ENCODE assay signal across 36 cellular contexts in the genomic region with DNA sequence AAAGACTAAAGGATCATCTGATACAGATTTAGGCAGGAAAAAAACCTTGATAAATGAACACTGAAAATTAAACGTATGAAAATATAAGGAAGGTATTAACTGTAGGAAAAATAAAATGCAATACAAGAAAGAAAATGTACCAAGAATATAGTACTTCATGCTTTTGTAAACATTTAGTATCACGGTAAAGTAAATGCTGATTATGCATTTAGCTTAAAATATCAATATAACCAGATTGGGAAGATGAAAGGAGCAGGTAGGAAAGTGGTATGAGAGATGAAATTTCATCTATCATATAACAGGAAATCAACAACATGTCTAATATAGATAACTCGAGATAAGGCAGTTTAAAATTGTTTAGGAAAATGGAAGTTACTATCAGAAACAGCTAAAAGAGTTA. TPM values are rescaled to one million over a fixed set of nuclear protein-coding genes. Genes with fewer than 3 reads are reported as not detected.
"Had no signal": no experiment of that assay in that cellular context is flagged by ENCODE, and none has a peak within 500 bp of the region (broad histone marks: within the 10 kb centered on the region; RNA-seq: fewer than 3 reads in every experiment).

No MANE protein-coding gene starts in this region.

- H3K9me3 ChIP-seq: esophagus squamous epithelium, gastroesophageal sphincter, heart right ventricle had no signal

- H3K79me2 ChIP-seq: hepatocyte had no signal

- H3K4me2 ChIP-seq: hepatocyte had no signal

- H2AFZ ChIP-seq: hepatocyte had no signal

- H3K4me3 Mint-ChIP-seq: activated CD4-positive, alpha-beta memory T cell treated with anti-CD3 and anti-CD28 coated beads, Interleukin-2, amount 10 ng/mL, durations not matched to agents 7 days and 5 days; activated CD4-positive, alpha-beta T cell treated with anti-CD3 and anti-CD28 coated beads, Interleukin-2, amount 10 ng/mL, durations not matched to agents 7 days and 5 days; activated naive CD4-positive, alpha-beta T cell treated with anti-CD3 and anti-CD28 coated beads, Interleukin-2, amount 10 ng/mL, durations not matched to agents 7 days and 5 days; activated naive CD8-positive, alpha-beta T cell treated with anti-CD3 and anti-CD28 coated beads, Interleukin-2, amount 10 ng/mL, durations not matched to agents 7 days and 5 days; activated T-cell treated with anti-CD3 and anti-CD28 coated beads, Interleukin-2, amount 50 U/mL, for 24 hours; activated T-cell treated with anti-CD3 and anti-CD28 coated beads, Interleukin-2, amount 50 U/mL, for 72 hours; central memory CD8-positive, alpha-beta T cell; effector memory CD8-positive, alpha-beta T cell; T-helper 17 cell; T-helper 2 cell treated with Interferon-gamma antibody and Interleukin-4, amounts not matched to agents 5 μg/mL and 100 μg/mL, for 36 hours had no signal

- H3K9me3 Mint-ChIP-seq: activated CD4-positive, alpha-beta memory T cell treated with anti-CD3 and anti-CD28 coated beads, Interleukin-2, amount 10 ng/mL, durations not matched to agents 7 days and 5 days; activated CD4-positive, alpha-beta T cell treated with anti-CD3 and anti-CD28 coated beads, Interleukin-2, amount 10 ng/mL, durations not matched to agents 7 days and 5 days; activated naive CD4-positive, alpha-beta T cell treated with anti-CD3 and anti-CD28 coated beads, Interleukin-2, amount 10 ng/mL, durations not matched to agents 7 days and 5 days; activated naive CD4-positive, alpha-beta T cell treated with anti-CD3 and anti-CD28 coated beads, Interleukin-2, amount 50 U/mL, for 72 hours; activated naive CD8-positive, alpha-beta T cell treated with anti-CD3 and anti-CD28 coated beads, Interleukin-2, amount 10 ng/mL, durations not matched to agents 7 days and 5 days; activated T-cell treated with anti-CD3 and anti-CD28 coated beads, Interleukin-2, amount 50 U/mL, for 24 hours; activated T-cell treated with anti-CD3 and anti-CD28 coated beads, Interleukin-2, amount 50 U/mL, for 72 hours; central memory CD8-positive, alpha-beta T cell; effector memory CD8-positive, alpha-beta T cell; T-helper 2 cell treated with Interferon-gamma antibody and Interleukin-4, amounts not matched to agents 5 μg/mL and 100 μg/mL, for 36 hours had no signal

- H3K4me1 ChIP-seq: esophagus squamous epithelium, gastroesophageal sphincter, heart right ventricle had no signal

- H3K27ac ChIP-seq: brain microvascular endothelial cell, coronary artery, epithelial cell of prostate, esophagus squamous epithelium, gastroesophageal sphincter, heart right ventricle, hepatocyte had no signal

- H3K4me1 Mint-ChIP-seq: activated CD4-positive, alpha-beta memory T cell treated with anti-CD3 and anti-CD28 coated beads, Interleukin-2, amount 10 ng/mL, durations not matched to agents 7 days and 5 days; activated CD4-positive, alpha-beta T cell treated with anti-CD3 and anti-CD28 coated beads, Interleukin-2, amount 10 ng/mL, durations not matched to agents 7 days and 5 days; activated naive CD4-positive, alpha-beta T cell treated with anti-CD3 and anti-CD28 coated beads, Interleukin-2, amount 10 ng/mL, durations not matched to agents 7 days and 5 days; activated naive CD8-positive, alpha-beta T cell treated with anti-CD3 and anti-CD28 coated beads, Interleukin-2, amount 10 ng/mL, durations not matched to agents 7 days and 5 days; central memory CD8-positive, alpha-beta T cell; T-helper 17 cell had no signal

- H3K36me3 Mint-ChIP-seq: activated naive CD4-positive, alpha-beta T cell treated with anti-CD3 and anti-CD28 coated beads, Interleukin-2, amount 10 ng/mL, durations not matched to agents 7 days and 5 days; activated naive CD4-positive, alpha-beta T cell treated with anti-CD3 and anti-CD28 coated beads, Interleukin-2, amount 50 U/mL, for 72 hours; activated naive CD8-positive, alpha-beta T cell treated with anti-CD3 and anti-CD28 coated beads, Interleukin-2, amount 10 ng/mL, durations not matched to agents 7 days and 5 days had no signal

- DNase-seq: activated CD4-positive, alpha-beta memory T cell treated with anti-CD3 and anti-CD28 coated beads, Interleukin-2, amount 10 ng/mL, durations not matched to agents 7 days and 5 days; activated CD4-positive, alpha-beta T cell treated with anti-CD3 and anti-CD28 coated beads for 4 hours; activated CD4-positive, alpha-beta T cell treated with anti-CD3 and anti-CD28 coated beads, Interleukin-2, amount 10 ng/mL, durations not matched to agents 7 days and 5 days; activated CD4-positive, alpha-beta T cell treated with anti-CD3 and anti-CD28 coated beads, Interleukin-2, amount 50 U/mL, for 4 hours; activated CD4-positive, CD25-positive, alpha-beta regulatory T cell; activated CD4-positive, CD25-positive, alpha-beta regulatory T cell treated with anti-CD3 and anti-CD28 coated beads, Interleukin-2, amount 50 U/mL, for 72 hours; activated CD8-positive, alpha-beta memory T cell treated with anti-CD3 and anti-CD28 coated beads, Interleukin-2, amount 50 U/mL, for 48 hours; activated gamma-delta T cell; activated naive CD4-positive, alpha-beta T cell; activated naive CD4-positive, alpha-beta T cell treated with anti-CD3 and anti-CD28 coated beads, Interleukin-2, amount 10 ng/mL, durations not matched to agents 7 days and 5 days; activated naive CD8-positive, alpha-beta T cell treated with anti-CD3 and anti-CD28 coated beads, Interleukin-2, amount 10 ng/mL, durations not matched to agents 7 days and 5 days; activated T-cell treated with anti-CD3 and anti-CD28 coated beads for 4 hours; activated T-cell treated with anti-CD3 and anti-CD28 coated beads, Interleukin-2, amount 50 U/mL, for 24 hours; activated T-cell treated with anti-CD3 and anti-CD28 coated beads, Interleukin-2, amount 50 U/mL, for 72 hours; amniotic stem cell; anterior cingulate cortex; brain microvascular endothelial cell; dermis blood vessel endothelial cell; effector CD4-positive, alpha-beta T cell; effector memory CD8-positive, alpha-beta T cell; esophagus squamous epithelium; foreskin melanocyte; heart right ventricle; T-helper 17 cell; T1000 had no signal

- H3K27ac Mint-ChIP-seq: activated CD4-positive, alpha-beta memory T cell treated with anti-CD3 and anti-CD28 coated beads, Interleukin-2, amount 10 ng/mL, durations not matched to agents 7 days and 5 days; activated CD4-positive, alpha-beta T cell treated with anti-CD3 and anti-CD28 coated beads, Interleukin-2, amount 10 ng/mL, durations not matched to agents 7 days and 5 days; activated naive CD4-positive, alpha-beta T cell treated with anti-CD3 and anti-CD28 coated beads, Interleukin-2, amount 10 ng/mL, durations not matched to agents 7 days and 5 days; activated naive CD4-positive, alpha-beta T cell treated with anti-CD3 and anti-CD28 coated beads, Interleukin-2, amount 50 U/mL, for 72 hours; activated naive CD8-positive, alpha-beta T cell treated with anti-CD3 and anti-CD28 coated beads, Interleukin-2, amount 10 ng/mL, durations not matched to agents 7 days and 5 days; activated T-cell treated with anti-CD3 and anti-CD28 coated beads, Interleukin-2, amount 50 U/mL, for 24 hours; activated T-cell treated with anti-CD3 and anti-CD28 coated beads, Interleukin-2, amount 50 U/mL, for 72 hours; effector memory CD8-positive, alpha-beta T cell; T-helper 17 cell; T-helper 2 cell treated with Interferon-gamma antibody and Interleukin-4, amounts not matched to agents 5 μg/mL and 100 μg/mL, for 36 hours had no signal

- H3K27me3 ChIP-seq: brain microvascular endothelial cell, esophagus squamous epithelium, gastroesophageal sphincter, heart right ventricle, hepatocyte had no signal

- H3K27me3 Mint-ChIP-seq: activated CD4-positive, alpha-beta memory T cell treated with anti-CD3 and anti-CD28 coated beads, Interleukin-2, amount 10 ng/mL, durations not matched to agents 7 days and 5 days; activated CD4-positive, alpha-beta T cell treated with anti-CD3 and anti-CD28 coated beads, Interleukin-2, amount 10 ng/mL, durations not matched to agents 7 days and 5 days; activated naive CD4-positive, alpha-beta T cell treated with anti-CD3 and anti-CD28 coated beads, Interleukin-2, amount 10 ng/mL, durations not matched to agents 7 days and 5 days; activated T-cell treated with anti-CD3 and anti-CD28 coated beads, Interleukin-2, amount 50 U/mL, for 24 hours; central memory CD8-positive, alpha-beta T cell; effector memory CD8-positive, alpha-beta T cell; T-helper 17 cell had no signal

- H3K4me3 ChIP-seq: coronary artery, esophagus squamous epithelium, gastroesophageal sphincter, heart right ventricle, hepatocyte had no signal

- ATAC-seq: activated naive CD4-positive, alpha-beta T cell treated with anti-CD3 and anti-CD28 coated beads, Interleukin-2, amount 50 U/mL, for 72 hours; activated T-cell treated with anti-CD3 and anti-CD28 coated beads, Interleukin-2, amount 50 U/mL, for 72 hours; effector memory CD8-positive, alpha-beta T cell; gastroesophageal sphincter; heart right ventricle; T-helper 17 cell had no signal

- H3K36me3 ChIP-seq: brain microvascular endothelial cell, esophagus squamous epithelium, gastroesophageal sphincter had no signal

- FAIRE-seq: astrocyte, bronchial epithelial cell, endothelial cell of umbilical vein had no signal

RNA-seq across cellular contexts. Expression of a gene that starts 55.9 kb away (rescaled TPM):
- total RNA-seq: activated CD4-positive, alpha-beta T cell treated with anti-CD3 and anti-CD28 coated beads, Interleukin-2, amount 10 ng/mL, durations not matched to agents 7 days and 5 days; fibroblast of villous mesenchyme had no signal
- polyA plus RNA-seq: hepatocyte had no signal
